In genomic region chr12:46413368-46413767, GRCh38 we compare ENCODE assay signal across 2 cellular contexts.
A peak's percentile ranks its signal among the peaks of the same experiment; 100 is the strongest.
TF ChIP-seq lines count a peak whose summit lies in the region.

No MANE protein-coding gene starts in this region.

TF ChIP-seq in K562, 482 proteins besides CTCF, POLR2A, EP300 and RAD21:
- TF ChIP-seq, protein P1, sequence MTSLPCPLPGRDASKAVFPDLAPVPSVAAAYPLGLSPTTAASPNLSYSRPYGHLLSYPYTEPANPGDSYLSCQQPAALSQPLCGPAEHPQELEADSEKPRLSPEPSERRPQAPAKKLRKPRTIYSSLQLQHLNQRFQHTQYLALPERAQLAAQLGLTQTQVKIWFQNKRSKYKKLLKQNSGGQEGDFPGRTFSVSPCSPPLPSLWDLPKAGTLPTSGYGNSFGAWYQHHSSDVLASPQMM (CRISPR knock-in tag; IDR thresholded peaks at IDR 0.05), result no peak
- TF ChIP-seq, protein P2, sequence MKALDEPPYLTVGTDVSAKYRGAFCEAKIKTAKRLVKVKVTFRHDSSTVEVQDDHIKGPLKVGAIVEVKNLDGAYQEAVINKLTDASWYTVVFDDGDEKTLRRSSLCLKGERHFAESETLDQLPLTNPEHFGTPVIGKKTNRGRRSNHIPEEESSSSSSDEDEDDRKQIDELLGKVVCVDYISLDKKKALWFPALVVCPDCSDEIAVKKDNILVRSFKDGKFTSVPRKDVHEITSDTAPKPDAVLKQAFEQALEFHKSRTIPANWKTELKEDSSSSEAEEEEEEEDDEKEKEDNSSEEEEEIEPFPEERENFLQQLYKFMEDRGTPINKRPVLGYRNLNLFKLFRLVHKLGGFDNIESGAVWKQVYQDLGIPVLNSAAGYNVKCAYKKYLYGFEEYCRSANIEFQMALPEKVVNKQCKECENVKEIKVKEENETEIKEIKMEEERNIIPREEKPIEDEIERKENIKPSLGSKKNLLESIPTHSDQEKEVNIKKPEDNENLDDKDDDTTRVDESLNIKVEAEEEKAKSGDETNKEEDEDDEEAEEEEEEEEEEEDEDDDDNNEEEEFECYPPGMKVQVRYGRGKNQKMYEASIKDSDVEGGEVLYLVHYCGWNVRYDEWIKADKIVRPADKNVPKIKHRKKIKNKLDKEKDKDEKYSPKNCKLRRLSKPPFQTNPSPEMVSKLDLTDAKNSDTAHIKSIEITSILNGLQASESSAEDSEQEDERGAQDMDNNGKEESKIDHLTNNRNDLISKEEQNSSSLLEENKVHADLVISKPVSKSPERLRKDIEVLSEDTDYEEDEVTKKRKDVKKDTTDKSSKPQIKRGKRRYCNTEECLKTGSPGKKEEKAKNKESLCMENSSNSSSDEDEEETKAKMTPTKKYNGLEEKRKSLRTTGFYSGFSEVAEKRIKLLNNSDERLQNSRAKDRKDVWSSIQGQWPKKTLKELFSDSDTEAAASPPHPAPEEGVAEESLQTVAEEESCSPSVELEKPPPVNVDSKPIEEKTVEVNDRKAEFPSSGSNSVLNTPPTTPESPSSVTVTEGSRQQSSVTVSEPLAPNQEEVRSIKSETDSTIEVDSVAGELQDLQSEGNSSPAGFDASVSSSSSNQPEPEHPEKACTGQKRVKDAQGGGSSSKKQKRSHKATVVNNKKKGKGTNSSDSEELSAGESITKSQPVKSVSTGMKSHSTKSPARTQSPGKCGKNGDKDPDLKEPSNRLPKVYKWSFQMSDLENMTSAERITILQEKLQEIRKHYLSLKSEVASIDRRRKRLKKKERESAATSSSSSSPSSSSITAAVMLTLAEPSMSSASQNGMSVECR (CRISPR knock-in tag; IDR thresholded peaks at IDR 0.05), result no peak
- TF ChIP-seq RBFOX2 (IDR thresholded peaks at IDR 0.05; ENCODE audit: low read depth, low read length) (no peak), NR1H2 (CRISPR knock-in tag; IDR thresholded peaks at IDR 0.05) (no peak), ZNF561 (CRISPR knock-in tag; conservative IDR thresholded peaks at IDR 0.05) (no peak), ZNF551 (CRISPR knock-in tag; IDR thresholded peaks at IDR 0.05) (no peak), RERE (CRISPR knock-in tag; IDR thresholded peaks at IDR 0.05; ENCODE audit: borderline replicate concordance) (no peak), EGR1 (conservative IDR thresholded peaks at IDR 0.05) (no peak), MIER1 (IDR thresholded peaks at IDR 0.05; ENCODE audit: low read depth) (no peak), ZNF224 (CRISPR knock-in tag; IDR thresholded peaks at IDR 0.05) (no peak), FOXM1 (IDR thresholded peaks at IDR 0.05; ENCODE audit: low read depth) (no peak), FOXM1 (CRISPR knock-in tag; IDR thresholded peaks at IDR 0.05; ENCODE audit: low read depth) (no peak), E2F3 (CRISPR knock-in tag; IDR thresholded peaks at IDR 0.05) (no peak), THRAP3 (IDR thresholded peaks at IDR 0.05; ENCODE audit: borderline replicate concordance) (no peak), GABPB1 (CRISPR knock-in tag; IDR thresholded peaks at IDR 0.05) (no peak)
- TF ChIP-seq, protein P3, sequence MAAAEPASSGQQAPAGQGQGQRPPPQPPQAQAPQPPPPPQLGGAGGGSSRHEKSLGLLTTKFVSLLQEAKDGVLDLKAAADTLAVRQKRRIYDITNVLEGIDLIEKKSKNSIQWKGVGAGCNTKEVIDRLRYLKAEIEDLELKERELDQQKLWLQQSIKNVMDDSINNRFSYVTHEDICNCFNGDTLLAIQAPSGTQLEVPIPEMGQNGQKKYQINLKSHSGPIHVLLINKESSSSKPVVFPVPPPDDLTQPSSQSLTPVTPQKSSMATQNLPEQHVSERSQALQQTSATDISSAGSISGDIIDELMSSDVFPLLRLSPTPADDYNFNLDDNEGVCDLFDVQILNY (CRISPR knock-in tag; IDR thresholded peaks at IDR 0.05), result no peak
- TF ChIP-seq, protein P4, sequence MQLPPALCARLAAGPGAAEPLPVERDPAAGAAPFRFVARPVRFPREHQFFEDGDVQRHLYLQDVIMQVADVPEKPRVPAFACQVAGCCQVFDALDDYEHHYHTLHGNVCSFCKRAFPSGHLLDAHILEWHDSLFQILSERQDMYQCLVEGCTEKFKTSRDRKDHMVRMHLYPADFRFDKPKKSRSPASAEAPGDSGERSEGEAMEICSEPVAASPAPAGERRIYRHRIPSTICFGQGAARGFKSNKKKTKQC (CRISPR knock-in tag; IDR thresholded peaks at IDR 0.05), result no peak

TF ChIP-seq in HepG2, 621 proteins besides CTCF, POLR2A, EP300 and RAD21:
- peak; percentile 89 for TF ChIP-seq SOX5 (CRISPR knock-in tag; IDR thresholded peaks at IDR 0.05; ENCODE audit: borderline replicate concordance)
- TF ChIP-seq, protein P5, sequence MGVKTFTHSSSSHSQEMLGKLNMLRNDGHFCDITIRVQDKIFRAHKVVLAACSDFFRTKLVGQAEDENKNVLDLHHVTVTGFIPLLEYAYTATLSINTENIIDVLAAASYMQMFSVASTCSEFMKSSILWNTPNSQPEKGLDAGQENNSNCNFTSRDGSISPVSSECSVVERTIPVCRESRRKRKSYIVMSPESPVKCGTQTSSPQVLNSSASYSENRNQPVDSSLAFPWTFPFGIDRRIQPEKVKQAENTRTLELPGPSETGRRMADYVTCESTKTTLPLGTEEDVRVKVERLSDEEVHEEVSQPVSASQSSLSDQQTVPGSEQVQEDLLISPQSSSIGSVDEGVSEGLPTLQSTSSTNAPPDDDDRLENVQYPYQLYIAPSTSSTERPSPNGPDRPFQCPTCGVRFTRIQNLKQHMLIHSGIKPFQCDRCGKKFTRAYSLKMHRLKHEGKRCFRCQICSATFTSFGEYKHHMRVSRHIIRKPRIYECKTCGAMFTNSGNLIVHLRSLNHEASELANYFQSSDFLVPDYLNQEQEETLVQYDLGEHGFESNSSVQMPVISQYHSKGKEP (CRISPR knock-in tag; IDR thresholded peaks at IDR 0.05), result no peak
- TF ChIP-seq KDM1A (CRISPR knock-in tag; IDR thresholded peaks at IDR 0.05), result no peak
- 0 out of 2 replicates have a peak, but pooled peaks have one; percentile 65 for TF ChIP-seq ZMYM2 (CRISPR knock-in tag; IDR thresholded peaks at IDR 0.05)
- no peak for TF ChIP-seq POLR2AphosphoS2 (IDR thresholded peaks at IDR 0.05; ENCODE audit: low read depth, low read length)
- no peak for TF ChIP-seq ZNF672 (CRISPR knock-in tag; IDR thresholded peaks at IDR 0.05)
- TF ChIP-seq HOXA3 (CRISPR knock-in tag; IDR thresholded peaks at IDR 0.05), result no peak
- peak; percentile 64 for TF ChIP-seq HNF4A (CRISPR knock-in tag; IDR thresholded peaks at IDR 0.05)
- TF ChIP-seq, protein P6, sequence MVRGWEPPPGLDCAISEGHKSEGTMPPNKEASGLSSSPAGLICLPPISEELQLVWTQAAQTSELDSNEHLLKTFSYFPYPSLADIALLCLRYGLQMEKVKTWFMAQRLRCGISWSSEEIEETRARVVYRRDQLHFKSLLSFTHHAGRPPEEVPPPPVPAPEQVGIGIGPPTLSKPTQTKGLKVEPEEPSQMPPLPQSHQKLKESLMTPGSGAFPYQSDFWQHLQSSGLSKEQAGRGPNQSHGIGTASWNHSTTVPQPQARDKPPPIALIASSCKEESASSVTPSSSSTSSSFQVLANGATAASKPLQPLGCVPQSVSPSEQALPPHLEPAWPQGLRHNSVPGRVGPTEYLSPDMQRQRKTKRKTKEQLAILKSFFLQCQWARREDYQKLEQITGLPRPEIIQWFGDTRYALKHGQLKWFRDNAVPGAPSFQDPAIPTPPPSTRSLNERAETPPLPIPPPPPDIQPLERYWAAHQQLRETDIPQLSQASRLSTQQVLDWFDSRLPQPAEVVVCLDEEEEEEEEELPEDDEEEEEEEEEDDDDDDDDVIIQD (CRISPR knock-in tag; IDR thresholded peaks at IDR 0.05; ENCODE audit: low read depth), result peak; percentile 96; the same call in 1 of the 2 replicates
- TF ChIP-seq ESRRA (CRISPR knock-in tag; IDR thresholded peaks at IDR 0.05; ENCODE audit: low read depth), result no peak
- TF ChIP-seq ZNF841 (CRISPR knock-in tag; IDR thresholded peaks at IDR 0.05; ENCODE audit: borderline replicate concordance), result no peak
- 0 out of 2 replicates have a peak, but pooled peaks have one; percentile 23 for TF ChIP-seq SOX13 (IDR thresholded peaks at IDR 0.05)
- peak in 1 of 2 experiments; percentile 93; a peak in 2 of 4 replicates for TF ChIP-seq SOX13 (CRISPR knock-in tag; conservative IDR thresholded peaks at IDR 0.05 in 1 of 2, IDR thresholded peaks at IDR 0.05 in 1 of 2)
- no peak for TF ChIP-seq SIN3B (IDR thresholded peaks at IDR 0.05; ENCODE audit: low read length)
- no peak for TF ChIP-seq ZMAT3 (CRISPR knock-in tag; conservative IDR thresholded peaks at IDR 0.05)
- TF ChIP-seq MED1 (CRISPR knock-in tag; IDR thresholded peaks at IDR 0.05), result 0 out of 2 replicates have a peak, but pooled peaks have one; percentile 22
- peak; percentile 61 for TF ChIP-seq RARA (CRISPR knock-in tag; IDR thresholded peaks at IDR 0.05)
- TF ChIP-seq SSRP1 (CRISPR knock-in tag; IDR thresholded peaks at IDR 0.05), result no peak
- peak; percentile 27; the same call in 1 of the 2 replicates for TF ChIP-seq FOXA3 (CRISPR knock-in tag; IDR thresholded peaks at IDR 0.05)
- no peak for TF ChIP-seq ZNF709 (CRISPR knock-in tag; IDR thresholded peaks at IDR 0.05)
- peak; percentile 40; the same call in 1 of the 2 replicates for TF ChIP-seq ARID5B (CRISPR knock-in tag; IDR thresholded peaks at IDR 0.05)
- 0 out of 2 replicates have a peak, but pooled peaks have one; percentile 20 for TF ChIP-seq HNF4G (IDR thresholded peaks at IDR 0.05; ENCODE audit: borderline replicate concordance, low read depth, low read length)
- TF ChIP-seq HNF4G (CRISPR knock-in tag; IDR thresholded peaks at IDR 0.05; ENCODE audit: borderline replicate concordance, low read depth), result no peak
- no peak for TF ChIP-seq ZNF737 (CRISPR knock-in tag; IDR thresholded peaks at IDR 0.05; ENCODE audit: borderline replicate concordance)
- TF ChIP-seq SOX6 (IDR thresholded peaks at IDR 0.05), result no peak
- TF ChIP-seq SOX6 (CRISPR knock-in tag; IDR thresholded peaks at IDR 0.05), result peak; percentile 64
- no peak for TF ChIP-seq THRA (CRISPR knock-in tag; IDR thresholded peaks at IDR 0.05; ENCODE audit: borderline replicate concordance)
- TF ChIP-seq NR2F1 (CRISPR knock-in tag; IDR thresholded peaks at IDR 0.05), result 0 out of 4 replicates have a peak, but pooled peaks of 1 of the 2 experiments have one; percentile 13
- peak; percentile 75 for TF ChIP-seq POGZ (CRISPR knock-in tag; IDR thresholded peaks at IDR 0.05)
